ENCODE assay signal across 14 cellular contexts in genomic region chr1:171460018-171460585, GRCh38. TPM values are rescaled to one million over a fixed set of nuclear protein-coding genes. Genes with fewer than 3 reads are reported as not detected.
DNase-seq lines count a peak whose midpoint lies in the region; ATAC-seq and TF ChIP-seq lines count a peak whose summit lies in the region.
"Had no signal": no experiment of that assay in that cellular context is flagged by ENCODE, and none has a peak within 500 bp of the region (broad histone marks: within the 10 kb centered on the region; RNA-seq: fewer than 3 reads in every experiment).

No MANE protein-coding gene starts in this region.

- TF ChIP-seq CTCF in epithelial cell of esophagus (IDR thresholded peaks at IDR 0.05; ENCODE audit: insufficient read depth, low read depth, low read length, missing control alignments) (no peak), omental fat pad (IDR thresholded peaks at IDR 0.05) (no peak)

- H3K4me3 ChIP-seq in epithelial cell of esophagus (ENCODE audit: low read length) = no peak overlapping the region

- ATAC-seq in omental fat pad (ENCODE audit: low FRiP score) = peak; percentile 22
- no peak for ATAC-seq in GM18858 (IDR thresholded peaks at IDR 0.05; ENCODE audit: unreplicated experiment)
- no peak for ATAC-seq in activated CD4-positive, CD25-positive, alpha-beta regulatory T cell treated with anti-CD3 and anti-CD28 coated beads, Interleukin-2, amount 50 U/mL, for 24 hours

- DNase-seq in ELR (ENCODE audit: low read depth) (peak; percentile 5), LoVo (ENCODE audit: low spot score) (peak; percentile 32), epithelial cell of esophagus (ENCODE audit: low read depth) (peak; percentile 11), omental fat pad (ENCODE audit: low spot score) (no peak), DMS79 (lab: John Stamatoyannopoulos, UW) (no peak), cerebellar cortex (ENCODE audit: low spot score) (no peak)
- DNase-seq: BE2C; CD8-positive, alpha-beta memory T cell; DMS53; GOT3; H9; KG1 had no signal

RNA-seq across cellular contexts. Expression of gene PRRC2C, which starts 25.2 kb away (rescaled TPM):
- 100 to 1,000 TPM in 2 of 4 donors, 10 to 100 TPM in 2; 83.9 to 130 (median 97.2) TPM for total RNA-seq in omental fat pad

Comparison
In these comparisons a context has a peak if more than half of its experiments do, and no peak if none do; other contexts are left out.
1. DNase-seq: peak in ELR (single experiment), LoVo (single experiment) and epithelial cell of esophagus (single experiment); none in omental fat pad (single experiment), DMS79 (single experiment) and cerebellar cortex (single experiment).